ENCODE assay signal across 13 cellular contexts in the genomic region with DNA sequence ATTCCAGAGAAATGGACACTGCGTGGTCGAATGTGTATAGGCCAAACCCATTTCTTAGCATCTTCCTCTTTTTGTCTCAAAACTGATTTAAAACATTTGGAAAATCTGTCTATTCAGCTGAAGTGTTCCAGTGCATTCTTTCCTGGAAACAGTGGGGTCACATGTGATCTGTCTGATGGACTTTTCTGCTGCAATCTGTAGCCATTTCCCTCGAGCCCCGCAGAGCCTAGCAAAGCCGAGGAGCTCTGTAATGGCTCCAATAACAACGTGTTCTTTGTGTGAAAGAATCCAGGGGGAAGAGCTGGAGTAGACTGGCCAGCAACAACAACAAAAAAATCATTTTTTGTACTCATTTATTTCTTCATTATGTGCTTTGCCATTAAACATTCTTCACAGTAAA.
DNase-seq lines count a peak whose midpoint lies in the region; ATAC-seq and TF ChIP-seq lines count a peak whose summit lies in the region.
"Had no signal": no experiment of that assay in that cellular context is flagged by ENCODE, and none has a peak within 500 bp of the region (broad histone marks: within the 10 kb centered on the region; RNA-seq: fewer than 3 reads in every experiment).

No MANE protein-coding gene starts in this region.

- 0 out of 2 replicates have a peak, but pooled peaks cover under 1% of the 10 kb centered on the region for H3K27me3 ChIP-seq in GM23248 (replicated peaks; ENCODE audit: insufficient read depth)
- no peaks in the 10 kb centered on the region for H3K27me3 ChIP-seq in osteoblast (ENCODE audit: insufficient read depth, low read length)
- H3K27me3 ChIP-seq: BLaER1 treated with 17β-estradiol and CSF1 and Interleukin-3, amounts not matched to agents 10 nM and 100 nM; uterus had no signal

- intact Hi-C loops in left ventricle myocardium superior (cut with micrococcal nuclease), result no loop called here

- 10 to 12% methylated on average over 6 of the region's 6 CpGs for WGBS in GM23248 (ENCODE audit: low coverage in 1 of 2, low lambda C conversion rate in 2 of 2, missing lambda C conversion rate in 2 of 2), 2 experiments

- H3F3A ChIP-seq in GM23248 (ENCODE audit: insufficient read depth), result no peaks in the 10 kb centered on the region

- H3K9me2 ChIP-seq in GM23248 (ENCODE audit: insufficient read depth), result no peaks in the 10 kb centered on the region

- no peak for TF ChIP-seq CTCF in osteoblast (IDR thresholded peaks at IDR 0.05; ENCODE audit: extremely low read depth, low read depth, low read length)

- H3K4me2 ChIP-seq in GM23248 (ENCODE audit: unreplicated experiment), result no peak overlapping the region
- H3K4me2 ChIP-seq in osteoblast (ENCODE audit: insufficient read depth, low read length), result peak overlapping the region; percentile 27
- H3K4me2 ChIP-seq: BLaER1 treated with 17β-estradiol and CSF1 and Interleukin-3, amounts not matched to agents 10 nM and 100 nM had no signal

- in situ Hi-C loops in GM23248 (cut with MboI), result no loop called here

- H3K27ac ChIP-seq in GM23248 (no peak overlapping the region), osteoblast (ENCODE audit: low read depth, low read length) (peak overlapping the region; percentile 61)
- H3K27ac ChIP-seq: BLaER1 treated with 17β-estradiol and CSF1 and Interleukin-3, amounts not matched to agents 10 nM and 100 nM; uterus had no signal

- H3K79me2 ChIP-seq in GM23248 (ENCODE audit: insufficient read depth) (no peaks in the 10 kb centered on the region), osteoblast (ENCODE audit: insufficient read depth, low read length) (no peaks in the 10 kb centered on the region)

- no peak overlapping the region for H3K4me3 ChIP-seq in GM23248
- no peak overlapping the region for H3K4me3 ChIP-seq in osteoblast (ENCODE audit: insufficient read depth, low read length)
- H3K4me3 ChIP-seq: BLaER1 treated with 17β-estradiol and CSF1 and Interleukin-3, amounts not matched to agents 10 nM and 100 nM; uterus had no signal

- H3K4me1 ChIP-seq in GM23248 (ENCODE audit: insufficient read depth), result no peaks in the 10 kb centered on the region
- peaks cover 16% of the 10 kb centered on the region for H3K4me1 ChIP-seq in osteoblast (ENCODE audit: insufficient read depth, low read length)
- H3K4me1 ChIP-seq: BLaER1 treated with 17β-estradiol and CSF1 and Interleukin-3, amounts not matched to agents 10 nM and 100 nM; uterus had no signal

- no peak overlapping the region for H3K9ac ChIP-seq in GM23248
- H3K9ac ChIP-seq: BLaER1 treated with 17β-estradiol and CSF1 and Interleukin-3, amounts not matched to agents 10 nM and 100 nM had no signal

- H3K9me3 ChIP-seq in GM23248 (ENCODE audit: low read depth) (no peaks in the 10 kb centered on the region), osteoblast (ENCODE audit: low read depth, low read length) (no peaks in the 10 kb centered on the region)
- H3K9me3 ChIP-seq: BLaER1 treated with 17β-estradiol and CSF1 and Interleukin-3, amounts not matched to agents 10 nM and 100 nM; uterus had no signal

- H3K36me3 ChIP-seq in GM23248 (ENCODE audit: low read depth) (no peaks in the 10 kb centered on the region), osteoblast (ENCODE audit: insufficient read depth, low read length) (no peaks in the 10 kb centered on the region)
- H3K36me3 ChIP-seq: BLaER1 treated with 17β-estradiol and CSF1 and Interleukin-3, amounts not matched to agents 10 nM and 100 nM; uterus had no signal

- peak; percentile 68 for ATAC-seq in left ventricle myocardium superior
- no peak for ATAC-seq in HG03571 (IDR thresholded peaks at IDR 0.05; ENCODE audit: unreplicated experiment)
- no peak for ATAC-seq in GM19328 (IDR thresholded peaks at IDR 0.05; ENCODE audit: unreplicated experiment)

- 0 out of 2 replicates have a peak overlapping the region, but pooled peaks have one; percentile 11 for H2AFZ ChIP-seq in GM23248
- H2AFZ ChIP-seq in osteoblast (ENCODE audit: low read length), result peak overlapping the region; percentile 61

- H4K20me1 ChIP-seq in GM23248 (ENCODE audit: insufficient read depth) (no peaks in the 10 kb centered on the region), osteoblast (ENCODE audit: insufficient read depth, low read length) (no peaks in the 10 kb centered on the region)
- H4K20me1 ChIP-seq: BLaER1 treated with 17β-estradiol and CSF1 and Interleukin-3, amounts not matched to agents 10 nM and 100 nM had no signal

- DNase-seq in GM23248 (peak; percentile 3), astrocyte of the hippocampus (ENCODE audit: low read depth, low spot score) (peak; percentile 12), left ventricle myocardium superior (no peak), osteoblast (ENCODE audit: insufficient read length, low spot score, missing footprints) (no peak), NCI-H510A treated with DMSO at 0.1 percent for 48 hours (lab: John Stamatoyannopoulos, UW) (no peak), DMS153 (lab: John Stamatoyannopoulos, UW) (no peak)
- DNase-seq: kidney; NCI-H524 treated with DMSO at 0.1 percent for 48 hours; stimulated activated CD4-positive, alpha-beta T cell treated with anti-CD3 and anti-CD28 coated beads, Interleukin-12 subunit alpha, Interleukin-12 subunit beta, amount 100 ng/mL, for 4 hours; uterus had no signal

Comparison
In these comparisons a context has a peak if more than half of its experiments do, and no peak if none do; other contexts are left out.
1. DNase-seq: peak in GM23248 (single experiment) and astrocyte of the hippocampus (single experiment); none in left ventricle myocardium superior (single experiment), osteoblast (single experiment), NCI-H510A treated with DMSO at 0.1 percent for 48 hours (single experiment) and DMS153 (single experiment).